In the genomic region with DNA sequence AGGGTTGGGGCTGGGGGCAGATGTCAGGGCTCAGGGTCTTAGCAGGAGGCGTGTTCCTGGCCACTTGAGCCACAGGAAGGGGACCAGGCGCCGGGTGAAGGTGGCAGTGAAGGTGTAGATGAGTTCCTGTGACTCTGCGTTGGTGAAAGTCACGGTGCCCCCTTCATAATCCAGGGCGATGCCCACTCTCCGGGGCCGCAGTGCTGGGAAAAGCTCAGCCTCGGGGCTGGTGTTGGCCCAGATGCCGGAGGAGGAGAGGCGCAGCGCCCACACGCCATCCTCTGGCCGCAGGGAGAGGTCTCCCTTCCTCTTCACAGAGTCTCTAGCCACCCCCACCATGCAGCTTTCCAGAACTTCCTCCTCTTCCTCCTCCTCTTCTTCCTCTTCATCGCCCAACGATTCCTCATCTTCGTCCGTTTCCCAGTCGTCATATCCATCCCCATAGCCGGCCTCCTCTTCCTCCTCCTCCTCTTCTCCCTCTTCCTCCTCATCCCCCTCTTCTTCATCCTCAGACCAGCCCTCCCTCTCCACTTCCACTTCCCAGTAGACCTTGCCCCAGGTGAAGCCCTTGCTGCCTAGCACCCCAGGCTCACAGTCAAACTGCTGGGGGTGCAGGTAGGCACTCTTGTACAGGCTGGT, we compare ENCODE assay signal across 26 cellular contexts. TPM values are rescaled to one million over a fixed set of nuclear protein-coding genes. Genes with fewer than 3 reads are reported as not detected.
"Had no signal": no experiment of that assay in that cellular context is flagged by ENCODE, and none has a peak within 500 bp of the region (broad histone marks: within the 10 kb centered on the region; RNA-seq: fewer than 3 reads in every experiment).

No MANE protein-coding gene starts in this region.

- H3K27ac ChIP-seq: heart right ventricle, lower lobe of right lung, neural progenitor cell, thoracic aorta, upper lobe of left lung had no signal

- H3K36me3 ChIP-seq: neural progenitor cell had no signal

- H3K4me1 ChIP-seq: heart right ventricle, lower lobe of right lung, neural progenitor cell, upper lobe of left lung had no signal

- H3K4me2 ChIP-seq: neural progenitor cell had no signal

- DNase-seq: activated CD4-positive, alpha-beta T cell treated with anti-CD3 and anti-CD28 coated beads for 1 hour; activated CD4-positive, alpha-beta T cell treated with anti-CD3 and anti-CD28 coated beads, Interleukin-2, amount 50 U/mL, for 4 hours; activated CD8-positive, alpha-beta memory T cell treated with anti-CD3 and anti-CD28 coated beads for 24 hours; activated CD8-positive, alpha-beta memory T cell treated with anti-CD3 and anti-CD28 coated beads, Interleukin-2, amount 50 U/mL, for 4 hours; activated effector memory CD4-positive, alpha-beta T cell treated with Interleukin-2 at 50 U/mL for 16 hours; activated naive CD4-positive, alpha-beta T cell treated with anti-CD3 and anti-CD28 coated beads, Interleukin-2, amount 10 ng/mL, durations not matched to agents 7 days and 5 days; activated naive CD8-positive, alpha-beta T cell treated with anti-CD3 and anti-CD28 coated beads, Interleukin-2, amount 50 U/mL, for 24 hours; activated T-cell treated with anti-CD3 and anti-CD28 coated beads, Interleukin-2, amount 50 U/mL, for 4 hours; effector CD4-positive, alpha-beta T cell; foreskin fibroblast; heart right ventricle; islet precursor cell; lower lobe of right lung; naive thymus-derived CD8-positive, alpha-beta T cell; stimulated activated CD4-positive, alpha-beta T cell treated with anti-CD3 and anti-CD28 coated beads, Interleukin-2, amount 100 ng/mL, for 48 hours; stimulated activated naive CD4-positive, alpha-beta T cell treated with Interleukin-2 at 50 U/mL for 16 hours had no signal

- H2AFZ ChIP-seq: neural progenitor cell had no signal

- H3K4me3 Mint-ChIP-seq: activated naive CD4-positive, alpha-beta T cell treated with anti-CD3 and anti-CD28 coated beads, Interleukin-2, amount 10 ng/mL, durations not matched to agents 7 days and 5 days; activated naive CD8-positive, alpha-beta T cell treated with anti-CD3 and anti-CD28 coated beads, Interleukin-2, amount 50 U/mL, for 24 hours; activated T-cell treated with anti-CD3 and anti-CD28 coated beads, Interleukin-2, amount 50 U/mL, for 4 hours; naive thymus-derived CD8-positive, alpha-beta T cell; neural progenitor cell; T-helper 2 cell treated with Interferon-gamma antibody and Interleukin-4, amounts not matched to agents 5 μg/mL and 100 μg/mL, for 36 hours had no signal

- H3K4me1 Mint-ChIP-seq: activated naive CD4-positive, alpha-beta T cell treated with anti-CD3 and anti-CD28 coated beads, Interleukin-2, amount 10 ng/mL, durations not matched to agents 7 days and 5 days; activated naive CD8-positive, alpha-beta T cell treated with anti-CD3 and anti-CD28 coated beads, Interleukin-2, amount 50 U/mL, for 24 hours; neural progenitor cell had no signal

- H3K27me3 Mint-ChIP-seq: activated naive CD8-positive, alpha-beta T cell treated with anti-CD3 and anti-CD28 coated beads, Interleukin-2, amount 50 U/mL, for 24 hours; naive thymus-derived CD8-positive, alpha-beta T cell had no signal

- H3K9me3 ChIP-seq: lower lobe of right lung, thoracic aorta, upper lobe of left lung had no signal

- H3K27ac Mint-ChIP-seq: activated naive CD4-positive, alpha-beta T cell treated with anti-CD3 and anti-CD28 coated beads, Interleukin-2, amount 10 ng/mL, durations not matched to agents 7 days and 5 days; activated naive CD8-positive, alpha-beta T cell treated with anti-CD3 and anti-CD28 coated beads, Interleukin-2, amount 50 U/mL, for 24 hours; neural progenitor cell; T-helper 2 cell treated with Interferon-gamma antibody and Interleukin-4, amounts not matched to agents 5 μg/mL and 100 μg/mL, for 36 hours had no signal

- ATAC-seq: activated naive CD8-positive, alpha-beta T cell treated with anti-CD3 and anti-CD28 coated beads, Interleukin-2, amount 50 U/mL, for 24 hours; activated T-cell treated with anti-CD3 and anti-CD28 coated beads, Interleukin-2, amount 50 U/mL, for 4 hours; heart right ventricle; naive thymus-derived CD8-positive, alpha-beta T cell had no signal

- H3K9ac ChIP-seq: neural progenitor cell had no signal

- H3K4me3 ChIP-seq: heart right ventricle, lower lobe of right lung, neural progenitor cell, thoracic aorta, upper lobe of left lung had no signal

- H3K27me3 ChIP-seq: heart right ventricle, neural progenitor cell, upper lobe of left lung had no signal

- H3K9me3 Mint-ChIP-seq: activated naive CD8-positive, alpha-beta T cell treated with anti-CD3 and anti-CD28 coated beads, Interleukin-2, amount 50 U/mL, for 24 hours; activated T-cell treated with anti-CD3 and anti-CD28 coated beads, Interleukin-2, amount 50 U/mL, for 4 hours had no signal

RNA-seq across cellular contexts. Expression of a gene that starts 22.6 kb away (rescaled TPM):
- total RNA-seq: cerebellum; epithelial cell of proximal tubule; fibroblast of lung; heart right ventricle; lower lobe of right lung; naive thymus-derived CD8-positive, alpha-beta T cell; omental fat pad; posterior vena cava; renal cortical epithelial cell; thoracic aorta had no signal

RNA-seq across cellular contexts. Expression of a gene that starts 25.0 kb away (rescaled TPM):
- total RNA-seq: activated T-cell treated with anti-CD3 and anti-CD28 coated beads, Interleukin-2, amount 50 U/mL, for 4 hours; epithelial cell of proximal tubule; fibroblast of lung; heart right ventricle; lower lobe of right lung; naive thymus-derived CD8-positive, alpha-beta T cell; posterior vena cava; renal cortical epithelial cell; thoracic aorta had no signal

RNA-seq across cellular contexts. Expression of a gene that starts 50.0 kb away (rescaled TPM):
- total RNA-seq: activated T-cell treated with anti-CD3 and anti-CD28 coated beads, Interleukin-2, amount 50 U/mL, for 4 hours; cerebellum; epithelial cell of proximal tubule; fibroblast of lung; heart right ventricle; lower lobe of right lung; naive thymus-derived CD8-positive, alpha-beta T cell; omental fat pad; posterior vena cava; renal cortical epithelial cell; thoracic aorta; upper lobe of left lung had no signal
